8 cellular contexts compared by ENCODE assay signal in genomic region chr15:101693199-101693598, GRCh38. TPM values are rescaled to one million over a fixed set of nuclear protein-coding genes. Genes with fewer than 3 reads are reported as not detected.
A peak's percentile ranks its signal among the peaks of the same experiment; 100 is the strongest.
DNase-seq lines count a peak whose midpoint lies in the region; ATAC-seq and TF ChIP-seq lines count a peak whose summit lies in the region.
"Not testable (repeated sequence)": the region's sequence is repeated elsewhere in the genome, so short reads cannot be mapped to it uniquely, and the experiment has no call there.

No MANE protein-coding gene starts in this region.

- not testable (repeated sequence) for H3K27me3 ChIP-seq in BLaER1 treated with 17β-estradiol and CSF1 and Interleukin-3, amounts not matched to agents 10 nM and 100 nM

- H3K36me3 Mint-ChIP-seq in T-helper 1 cell treated with Interleukin-12 subunit alpha and Interleukin-12 subunit beta and Interleukin-4 antibody, amounts not matched to agents 30 μg/mL and 1 μg/mL, for 36 hours (ENCODE audit: low read depth): peaks cover 70% of the 10 kb centered on the region
- peaks cover 37% of the 10 kb centered on the region for H3K36me3 Mint-ChIP-seq in activated CD4-positive, alpha-beta memory T cell treated with anti-CD3 and anti-CD28 coated beads for 36 hours
- H3K36me3 Mint-ChIP-seq in activated T-helper 17 cell treated with anti-CD3 and anti-CD28 coated beads, Interleukin-2, amount 50 U/mL, for 72 hours (ENCODE audit: low read depth): peaks cover 74% of the 10 kb centered on the region
- H3K36me3 Mint-ChIP-seq in activated naive CD8-positive, alpha-beta T cell treated with anti-CD3 and anti-CD28 coated beads, Interleukin-2, amount 50 U/mL, for 24 hours (ENCODE audit: low read depth): peaks cover 54% of the 10 kb centered on the region
- H3K36me3 Mint-ChIP-seq in nephron progenitor cell (ENCODE audit: low read depth): peaks cover 58% of the 10 kb centered on the region
- H3K36me3 Mint-ChIP-seq in stimulated activated naive B cell treated with anti-CD40 and anti-IgM and Interleukin-4, amounts not matched to agents 10 μg/mL and 1 μg/mL and 100 μg/mL, for 72 hours: peaks cover 49 to 61% of the 10 kb centered on the region in 2 donors

- H3K4me1 Mint-ChIP-seq in T-helper 1 cell treated with Interleukin-12 subunit alpha and Interleukin-12 subunit beta and Interleukin-4 antibody, amounts not matched to agents 30 μg/mL and 1 μg/mL, for 36 hours (ENCODE audit: low read depth): peaks cover 63% of the 10 kb centered on the region
- H3K4me1 Mint-ChIP-seq in activated CD4-positive, alpha-beta memory T cell treated with anti-CD3 and anti-CD28 coated beads for 36 hours (ENCODE audit: low read depth): peaks cover 55% of the 10 kb centered on the region
- peaks cover 16% of the 10 kb centered on the region for H3K4me1 Mint-ChIP-seq in activated T-helper 17 cell treated with anti-CD3 and anti-CD28 coated beads, Interleukin-2, amount 50 U/mL, for 72 hours
- peaks cover 55% of the 10 kb centered on the region for H3K4me1 Mint-ChIP-seq in activated naive CD8-positive, alpha-beta T cell treated with anti-CD3 and anti-CD28 coated beads, Interleukin-2, amount 50 U/mL, for 24 hours
- not testable (repeated sequence) for H3K4me1 Mint-ChIP-seq in nephron progenitor cell
- peaks cover 14 to 23% of the 10 kb centered on the region in 2 donors for H3K4me1 Mint-ChIP-seq in stimulated activated naive B cell treated with anti-CD40 and anti-IgM and Interleukin-4, amounts not matched to agents 10 μg/mL and 1 μg/mL and 100 μg/mL, for 72 hours

- CTCF ChIA-PET in activated CD4-positive, alpha-beta memory T cell treated with anti-CD3 and anti-CD28 coated beads for 36 hours (lab: Charles Lee): not testable (repeated sequence)

- TF ChIP-seq CTCF in nephron progenitor cell (IDR thresholded peaks at IDR 0.05): not testable (repeated sequence)

- H3K4me3 Mint-ChIP-seq in T-helper 1 cell treated with Interleukin-12 subunit alpha and Interleukin-12 subunit beta and Interleukin-4 antibody, amounts not matched to agents 30 μg/mL and 1 μg/mL, for 36 hours: peak overlapping the region; percentile 65
- H3K4me3 Mint-ChIP-seq in activated CD4-positive, alpha-beta memory T cell treated with anti-CD3 and anti-CD28 coated beads for 36 hours; activated naive CD8-positive, alpha-beta T cell treated with anti-CD3 and anti-CD28 coated beads, Interleukin-2, amount 50 U/mL, for 24 hours; nephron progenitor cell; stimulated activated naive B cell treated with anti-CD40 and anti-IgM and Interleukin-4, amounts not matched to agents 10 μg/mL and 1 μg/mL and 100 μg/mL, for 72 hours: not testable (repeated sequence)
- peak overlapping the region; percentile 43 for H3K4me3 Mint-ChIP-seq in activated T-helper 17 cell treated with anti-CD3 and anti-CD28 coated beads, Interleukin-2, amount 50 U/mL, for 72 hours

- H3K27me3 Mint-ChIP-seq in T-helper 1 cell treated with Interleukin-12 subunit alpha and Interleukin-12 subunit beta and Interleukin-4 antibody, amounts not matched to agents 30 μg/mL and 1 μg/mL, for 36 hours (ENCODE audit: low read depth); activated CD4-positive, alpha-beta memory T cell treated with anti-CD3 and anti-CD28 coated beads for 36 hours; activated T-helper 17 cell treated with anti-CD3 and anti-CD28 coated beads, Interleukin-2, amount 50 U/mL, for 72 hours; activated naive CD8-positive, alpha-beta T cell treated with anti-CD3 and anti-CD28 coated beads, Interleukin-2, amount 50 U/mL, for 24 hours; nephron progenitor cell (ENCODE audit: low read depth, poor library complexity); stimulated activated naive B cell treated with anti-CD40 and anti-IgM and Interleukin-4, amounts not matched to agents 10 μg/mL and 1 μg/mL and 100 μg/mL, for 72 hours: not testable (repeated sequence)

- H3K9me3 ChIP-seq in BLaER1 treated with 17β-estradiol and CSF1 and Interleukin-3, amounts not matched to agents 10 nM and 100 nM (replicated peaks in 1 of 11): peaks cover 8 to 32% (median 12%) of the 10 kb centered on the region in 11 experiments; a peak in 17 of 22 replicates

- H3K27ac Mint-ChIP-seq in T-helper 1 cell treated with Interleukin-12 subunit alpha and Interleukin-12 subunit beta and Interleukin-4 antibody, amounts not matched to agents 30 μg/mL and 1 μg/mL, for 36 hours: peak overlapping the region; percentile 91
- H3K27ac Mint-ChIP-seq in activated CD4-positive, alpha-beta memory T cell treated with anti-CD3 and anti-CD28 coated beads for 36 hours: peak overlapping the region; percentile 76
- peak overlapping the region; percentile 84 for H3K27ac Mint-ChIP-seq in activated T-helper 17 cell treated with anti-CD3 and anti-CD28 coated beads, Interleukin-2, amount 50 U/mL, for 72 hours
- peak overlapping the region; percentile 76 for H3K27ac Mint-ChIP-seq in activated naive CD8-positive, alpha-beta T cell treated with anti-CD3 and anti-CD28 coated beads, Interleukin-2, amount 50 U/mL, for 24 hours
- peak overlapping the region; percentile 45 for H3K27ac Mint-ChIP-seq in nephron progenitor cell
- H3K27ac Mint-ChIP-seq in stimulated activated naive B cell treated with anti-CD40 and anti-IgM and Interleukin-4, amounts not matched to agents 10 μg/mL and 1 μg/mL and 100 μg/mL, for 72 hours: peak overlapping the region; percentile 68

- H3K4me1 ChIP-seq in BLaER1 treated with 17β-estradiol and CSF1 and Interleukin-3, amounts not matched to agents 10 nM and 100 nM: peaks cover 10 to 21% (median 13%) of the 10 kb centered on the region in 10 experiments; a peak in 16 of 20 replicates

- H3K9ac ChIP-seq in BLaER1 treated with 17β-estradiol and CSF1 and Interleukin-3, amounts not matched to agents 10 nM and 100 nM: not testable (repeated sequence)

- H3K4me3 ChIP-seq in BLaER1 treated with 17β-estradiol and CSF1 and Interleukin-3, amounts not matched to agents 10 nM and 100 nM: not testable (repeated sequence)

- POLR2A ChIA-PET in activated CD4-positive, alpha-beta memory T cell treated with anti-CD3 and anti-CD28 coated beads for 36 hours (lab: Charles Lee): not testable (repeated sequence)

- H3K9me3 Mint-ChIP-seq in T-helper 1 cell treated with Interleukin-12 subunit alpha and Interleukin-12 subunit beta and Interleukin-4 antibody, amounts not matched to agents 30 μg/mL and 1 μg/mL, for 36 hours; activated CD4-positive, alpha-beta memory T cell treated with anti-CD3 and anti-CD28 coated beads for 36 hours; activated T-helper 17 cell treated with anti-CD3 and anti-CD28 coated beads, Interleukin-2, amount 50 U/mL, for 72 hours; activated naive CD8-positive, alpha-beta T cell treated with anti-CD3 and anti-CD28 coated beads, Interleukin-2, amount 50 U/mL, for 24 hours; nephron progenitor cell: not testable (repeated sequence)
- peaks cover 7 to 10% of the 10 kb centered on the region in 2 donors for H3K9me3 Mint-ChIP-seq in stimulated activated naive B cell treated with anti-CD40 and anti-IgM and Interleukin-4, amounts not matched to agents 10 μg/mL and 1 μg/mL and 100 μg/mL, for 72 hours

- peak; percentile 41 for DNase-seq in activated CD4-positive, alpha-beta memory T cell treated with anti-CD3 and anti-CD28 coated beads for 36 hours
- peak; percentile 37 for DNase-seq in activated naive CD8-positive, alpha-beta T cell treated with anti-CD3 and anti-CD28 coated beads, Interleukin-2, amount 50 U/mL, for 24 hours
- not testable (repeated sequence) for DNase-seq in epithelial cell of prostate (ENCODE audit: low read depth, low spot score); nephron progenitor cell
- DNase-seq in stimulated activated naive B cell treated with anti-CD40 and anti-IgM and Interleukin-4, amounts not matched to agents 10 μg/mL and 1 μg/mL and 100 μg/mL, for 72 hours: peak; percentile 21

- H4K20me1 ChIP-seq in BLaER1 treated with 17β-estradiol and CSF1 and Interleukin-3, amounts not matched to agents 10 nM and 100 nM: not testable (repeated sequence)

- peak overlapping the region; percentile 16 to 59 (median 46); a peak in 20 of 22 replicates for H3K4me2 ChIP-seq in BLaER1 treated with 17β-estradiol and CSF1 and Interleukin-3, amounts not matched to agents 10 nM and 100 nM

- intact Hi-C loops in activated CD4-positive, alpha-beta memory T cell treated with anti-CD3 and anti-CD28 coated beads for 36 hours (cut with micrococcal nuclease): not testable (repeated sequence)

- ATAC-seq in activated T-helper 17 cell treated with anti-CD3 and anti-CD28 coated beads, Interleukin-2, amount 50 U/mL, for 72 hours (replicated peaks): peak; percentile 59
- peak; percentile 57 for ATAC-seq in activated naive CD8-positive, alpha-beta T cell treated with anti-CD3 and anti-CD28 coated beads, Interleukin-2, amount 50 U/mL, for 24 hours
- peak; percentile 70 to 83 for ATAC-seq in stimulated activated naive B cell treated with anti-CD40 and anti-IgM and Interleukin-4, amounts not matched to agents 10 μg/mL and 1 μg/mL and 100 μg/mL, for 72 hours (replicated peaks)

- not testable (repeated sequence) for H3K27ac ChIP-seq in BLaER1 treated with 17β-estradiol and CSF1 and Interleukin-3, amounts not matched to agents 10 nM and 100 nM
- H3K27ac ChIP-seq in epithelial cell of prostate: peak overlapping the region; percentile 77

- H3K36me3 ChIP-seq in BLaER1 treated with 17β-estradiol and CSF1 and Interleukin-3, amounts not matched to agents 10 nM and 100 nM: peaks cover 35 to 67% (median 56%) of the 10 kb centered on the region in 11 experiments

RNA-seq across cellular contexts. Expression of gene TARS3, which starts 31.1 kb away (rescaled TPM):
- total RNA-seq in activated CD4-positive, alpha-beta memory T cell treated with anti-CD3 and anti-CD28 coated beads for 36 hours: 10 to 100 TPM; 10.8 to 11.7 TPM
- 10 to 100 TPM; 20.6 to 33.0 TPM for total RNA-seq in activated T-helper 17 cell treated with anti-CD3 and anti-CD28 coated beads, Interleukin-2, amount 50 U/mL, for 72 hours

RNA-seq across cellular contexts. Expression of gene TM2D3, which starts 41.0 kb away (rescaled TPM):
- 10 to 100 TPM; 41.7 to 48.1 TPM for total RNA-seq in activated CD4-positive, alpha-beta memory T cell treated with anti-CD3 and anti-CD28 coated beads for 36 hours
- total RNA-seq in activated T-helper 17 cell treated with anti-CD3 and anti-CD28 coated beads, Interleukin-2, amount 50 U/mL, for 72 hours: 10 to 100 TPM; 42.6 to 45.6 TPM
